ENCODE assay signal across 18 cellular contexts in the genomic region with DNA sequence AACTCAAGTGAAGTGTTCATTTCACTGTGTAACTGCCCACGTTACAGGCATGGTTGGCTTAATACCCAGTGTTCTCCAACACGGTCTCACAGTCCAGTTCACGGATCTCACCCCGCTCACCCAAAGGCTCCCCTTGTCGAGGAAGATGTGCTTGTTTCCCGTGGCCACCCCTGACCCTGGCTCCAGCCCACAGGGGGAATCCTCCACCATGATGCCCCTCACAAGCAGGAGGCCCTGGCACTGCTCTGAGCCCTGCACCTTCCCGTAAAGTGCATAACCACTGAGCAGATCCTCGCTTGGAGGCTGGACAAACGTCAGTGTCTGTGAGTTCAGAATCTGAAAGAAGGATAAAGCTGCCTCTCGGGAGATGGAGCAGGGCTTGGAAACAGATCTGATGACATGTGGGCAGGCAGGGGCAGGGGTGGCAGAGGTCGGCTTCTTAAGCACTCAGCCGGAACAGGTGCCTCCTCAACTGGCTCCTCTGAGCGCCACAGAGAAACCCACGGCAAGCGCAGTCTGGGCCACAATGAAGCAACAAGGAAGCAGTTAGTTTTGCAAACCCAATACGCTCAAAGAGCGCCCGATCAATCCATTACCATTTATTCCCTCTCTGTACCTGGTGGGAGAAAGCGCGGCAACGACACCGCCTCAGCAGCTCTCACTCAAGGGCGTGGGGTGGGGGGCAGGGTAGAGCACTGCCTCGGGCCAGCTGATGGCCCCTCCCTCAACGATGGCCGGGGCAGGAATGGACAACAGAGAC. TPM values are rescaled to one million over a fixed set of nuclear protein-coding genes. Genes with fewer than 3 reads are reported as not detected.
A peak's percentile ranks its signal among the peaks of the same experiment; 100 is the strongest.
DNase-seq lines count a peak whose midpoint lies in the region; ATAC-seq and TF ChIP-seq lines count a peak whose summit lies in the region.
"Had no signal": no experiment of that assay in that cellular context is flagged by ENCODE, and none has a peak within 500 bp of the region (broad histone marks: within the 10 kb centered on the region; RNA-seq: fewer than 3 reads in every experiment).

No MANE protein-coding gene starts in this region.

- no peaks in the 10 kb centered on the region for H3K27me3 Mint-ChIP-seq in activated naive CD8-positive, alpha-beta T cell treated with anti-CD3 and anti-CD28 coated beads, Interleukin-2, amount 10 ng/mL, durations not matched to agents 7 days and 5 days
- no peaks in the 10 kb centered on the region for H3K27me3 Mint-ChIP-seq in activated naive CD8-positive, alpha-beta T cell treated with anti-CD3 and anti-CD28 coated beads, Interleukin-2, amount 50 U/mL, for 24 hours
- H3K27me3 Mint-ChIP-seq in stimulated activated naive B cell treated with anti-CD40 and anti-IgM and Interleukin-4, amounts not matched to agents 10 μg/mL and 1 μg/mL and 100 μg/mL, for 72 hours: no peaks in the 10 kb centered on the region
- H3K27me3 Mint-ChIP-seq: activated CD4-positive, alpha-beta memory T cell treated with anti-CD3 and anti-CD28 coated beads for 36 hours had no signal

- H3K27me3 ChIP-seq in esophagus squamous epithelium: no peaks in the 10 kb centered on the region
- H3K27me3 ChIP-seq: breast epithelium, testis had no signal

- peaks cover 22% of the 10 kb centered on the region for H3K4me1 Mint-ChIP-seq in activated naive CD8-positive, alpha-beta T cell treated with anti-CD3 and anti-CD28 coated beads, Interleukin-2, amount 10 ng/mL, durations not matched to agents 7 days and 5 days
- peaks cover 37% of the 10 kb centered on the region for H3K4me1 Mint-ChIP-seq in activated naive CD8-positive, alpha-beta T cell treated with anti-CD3 and anti-CD28 coated beads, Interleukin-2, amount 50 U/mL, for 24 hours
- peaks cover 37 to 75% of the 10 kb centered on the region in 2 donors for H3K4me1 Mint-ChIP-seq in stimulated activated naive B cell treated with anti-CD40 and anti-IgM and Interleukin-4, amounts not matched to agents 10 μg/mL and 1 μg/mL and 100 μg/mL, for 72 hours

- no peak for ATAC-seq in activated naive CD8-positive, alpha-beta T cell treated with anti-CD3 and anti-CD28 coated beads, Interleukin-2, amount 10 ng/mL, durations not matched to agents 7 days and 5 days (ENCODE audit: low read depth)
- no peak for ATAC-seq in activated naive CD8-positive, alpha-beta T cell treated with anti-CD3 and anti-CD28 coated beads, Interleukin-2, amount 50 U/mL, for 24 hours
- ATAC-seq in stimulated activated naive B cell treated with anti-CD40 and anti-IgM and Interleukin-4, amounts not matched to agents 10 μg/mL and 1 μg/mL and 100 μg/mL, for 72 hours (replicated peaks): no peak
- no peak for ATAC-seq in GM19023 (IDR thresholded peaks at IDR 0.05; ENCODE audit: unreplicated experiment)
- ATAC-seq: GM12878, HepG2 had no signal

- peaks cover 2% of the 10 kb centered on the region for H3K36me3 Mint-ChIP-seq in activated naive CD8-positive, alpha-beta T cell treated with anti-CD3 and anti-CD28 coated beads, Interleukin-2, amount 10 ng/mL, durations not matched to agents 7 days and 5 days
- H3K36me3 Mint-ChIP-seq in activated naive CD8-positive, alpha-beta T cell treated with anti-CD3 and anti-CD28 coated beads, Interleukin-2, amount 50 U/mL, for 24 hours (ENCODE audit: low read depth): peaks cover 3% of the 10 kb centered on the region
- peaks cover 13 to 34% of the 10 kb centered on the region in 2 donors for H3K36me3 Mint-ChIP-seq in stimulated activated naive B cell treated with anti-CD40 and anti-IgM and Interleukin-4, amounts not matched to agents 10 μg/mL and 1 μg/mL and 100 μg/mL, for 72 hours

- H3K9me3 ChIP-seq in esophagus squamous epithelium: no peaks in the 10 kb centered on the region
- H3K9me3 ChIP-seq: breast epithelium, testis had no signal

- POLR2A ChIA-PET in activated naive CD8-positive, alpha-beta T cell treated with anti-CD3 and anti-CD28 coated beads, Interleukin-2, amount 10 ng/mL, durations not matched to agents 7 days and 5 days (lab: Charles Lee): interaction anchor here (0.7 kb wide), 1 partner anchor 18 kb away, joined by 3 read pairs; no protein-coding TSS in a partner anchor

- DNase-seq in activated naive CD8-positive, alpha-beta T cell treated with anti-CD3 and anti-CD28 coated beads, Interleukin-2, amount 10 ng/mL, durations not matched to agents 7 days and 5 days: peak; percentile 18
- no peak for DNase-seq in activated naive CD8-positive, alpha-beta T cell treated with anti-CD3 and anti-CD28 coated beads, Interleukin-2, amount 50 U/mL, for 24 hours
- DNase-seq in MV-4-11 (lab: John Stamatoyannopoulos, UW) (peak; percentile 19), left kidney (ENCODE audit: low read depth, low spot score) (peak; percentile 87), esophagus squamous epithelium (lab: John Stamatoyannopoulos, UW) (no peak)
- no peak for DNase-seq in stimulated activated naive B cell treated with anti-CD40 and anti-IgM and Interleukin-4, amounts not matched to agents 10 μg/mL and 1 μg/mL and 100 μg/mL, for 72 hours
- DNase-seq in stimulated activated naive CD4-positive, alpha-beta T cell (lab: John Stamatoyannopoulos, UW): no peak
- DNase-seq: activated CD4-positive, alpha-beta memory T cell treated with anti-CD3 and anti-CD28 coated beads for 36 hours; mesendoderm; NCI-H1417 treated with DMSO at 0.1 percent for 48 hours; NCI-H510A treated with DMSO at 0.1 percent for 48 hours; stimulated activated CD4-positive, alpha-beta T cell treated with anti-CD3 and anti-CD28 coated beads, Interleukin-12 subunit alpha, Interleukin-12 subunit beta, amount 100 ng/mL, for 4 hours; testis had no signal

- no peak for TF ChIP-seq POLR2A in esophagus squamous epithelium (IDR thresholded peaks at IDR 0.05)

- peaks cover 0 to 17% (median 3%) of the 10 kb centered on the region in 3 donors for H3K4me1 ChIP-seq in esophagus squamous epithelium
- H3K4me1 ChIP-seq: breast epithelium, testis had no signal

- H3K27ac Mint-ChIP-seq in activated naive CD8-positive, alpha-beta T cell treated with anti-CD3 and anti-CD28 coated beads, Interleukin-2, amount 10 ng/mL, durations not matched to agents 7 days and 5 days: no peak overlapping the region
- H3K27ac Mint-ChIP-seq in activated naive CD8-positive, alpha-beta T cell treated with anti-CD3 and anti-CD28 coated beads, Interleukin-2, amount 50 U/mL, for 24 hours: no peak overlapping the region
- H3K27ac Mint-ChIP-seq in stimulated activated naive B cell treated with anti-CD40 and anti-IgM and Interleukin-4, amounts not matched to agents 10 μg/mL and 1 μg/mL and 100 μg/mL, for 72 hours: peak overlapping the region; percentile 73
- H3K27ac Mint-ChIP-seq: activated CD4-positive, alpha-beta memory T cell treated with anti-CD3 and anti-CD28 coated beads for 36 hours had no signal

- no peak overlapping the region for H3K4me3 ChIP-seq in esophagus squamous epithelium
- H3K4me3 ChIP-seq: breast epithelium, GM12878, testis had no signal

- no peak overlapping the region for H3K27ac ChIP-seq in esophagus squamous epithelium
- H3K27ac ChIP-seq: breast epithelium, testis had no signal

- no peak for TF ChIP-seq CTCF in esophagus squamous epithelium (IDR thresholded peaks at IDR 0.05)

- H3K9me3 Mint-ChIP-seq in activated naive CD8-positive, alpha-beta T cell treated with anti-CD3 and anti-CD28 coated beads, Interleukin-2, amount 10 ng/mL, durations not matched to agents 7 days and 5 days: no peaks in the 10 kb centered on the region
- no peaks in the 10 kb centered on the region for H3K9me3 Mint-ChIP-seq in activated naive CD8-positive, alpha-beta T cell treated with anti-CD3 and anti-CD28 coated beads, Interleukin-2, amount 50 U/mL, for 24 hours
- no peaks in the 10 kb centered on the region for H3K9me3 Mint-ChIP-seq in stimulated activated naive B cell treated with anti-CD40 and anti-IgM and Interleukin-4, amounts not matched to agents 10 μg/mL and 1 μg/mL and 100 μg/mL, for 72 hours
- H3K9me3 Mint-ChIP-seq: activated CD4-positive, alpha-beta memory T cell treated with anti-CD3 and anti-CD28 coated beads for 36 hours; neural crest cell had no signal

- intact Hi-C loops in esophagus squamous epithelium (cut with DNase I): no loop called here

- H3K4me3 Mint-ChIP-seq in activated naive CD8-positive, alpha-beta T cell treated with anti-CD3 and anti-CD28 coated beads, Interleukin-2, amount 10 ng/mL, durations not matched to agents 7 days and 5 days: no peak overlapping the region
- H3K4me3 Mint-ChIP-seq in activated naive CD8-positive, alpha-beta T cell treated with anti-CD3 and anti-CD28 coated beads, Interleukin-2, amount 50 U/mL, for 24 hours: no peak overlapping the region
- peak overlapping the region in 1 of 2 donors; percentile 41 for H3K4me3 Mint-ChIP-seq in stimulated activated naive B cell treated with anti-CD40 and anti-IgM and Interleukin-4, amounts not matched to agents 10 μg/mL and 1 μg/mL and 100 μg/mL, for 72 hours
- H3K4me3 Mint-ChIP-seq: activated CD4-positive, alpha-beta memory T cell treated with anti-CD3 and anti-CD28 coated beads for 36 hours; neural crest cell had no signal

- 90 to 93% methylated on average over 20 to 21 of the region's 26 CpGs for WGBS in esophagus squamous epithelium, 2 donors

- peaks cover 0 to 33% (median 0%) of the 10 kb centered on the region in 3 donors for H3K36me3 ChIP-seq in esophagus squamous epithelium
- H3K36me3 ChIP-seq: breast epithelium had no signal

RNA-seq across cellular contexts. Expression of gene HDAC4, which starts 17.6 kb away (rescaled TPM):
- total RNA-seq in activated naive CD8-positive, alpha-beta T cell treated with anti-CD3 and anti-CD28 coated beads, Interleukin-2, amount 10 ng/mL, durations not matched to agents 7 days and 5 days: 10 to 100 TPM; 54.0 to 57.4 TPM
- 10 to 100 TPM; 21.6 to 72.7 (median 35.2) TPM for total RNA-seq in esophagus squamous epithelium

Comparison
In these comparisons a context has a peak if more than half of its experiments do, and no peak if none do; other contexts are left out.
1. DNase-seq: peak in activated naive CD8-positive, alpha-beta T cell treated with anti-CD3 and anti-CD28 coated beads, Interleukin-2, amount 10 ng/mL, durations not matched to agents 7 days and 5 days (single experiment), MV-4-11 (single experiment) and left kidney (single experiment); none in activated naive CD8-positive, alpha-beta T cell treated with anti-CD3 and anti-CD28 coated beads, Interleukin-2, amount 50 U/mL, for 24 hours (single experiment), stimulated activated naive B cell treated with anti-CD40 and anti-IgM and Interleukin-4, amounts not matched to agents 10 μg/mL and 1 μg/mL and 100 μg/mL, for 72 hours (single experiment), esophagus squamous epithelium (single experiment) and stimulated activated naive CD4-positive, alpha-beta T cell (0 of 6).